Comparison of ENCODE assay signal across 1 cellular context in the genomic region with DNA sequence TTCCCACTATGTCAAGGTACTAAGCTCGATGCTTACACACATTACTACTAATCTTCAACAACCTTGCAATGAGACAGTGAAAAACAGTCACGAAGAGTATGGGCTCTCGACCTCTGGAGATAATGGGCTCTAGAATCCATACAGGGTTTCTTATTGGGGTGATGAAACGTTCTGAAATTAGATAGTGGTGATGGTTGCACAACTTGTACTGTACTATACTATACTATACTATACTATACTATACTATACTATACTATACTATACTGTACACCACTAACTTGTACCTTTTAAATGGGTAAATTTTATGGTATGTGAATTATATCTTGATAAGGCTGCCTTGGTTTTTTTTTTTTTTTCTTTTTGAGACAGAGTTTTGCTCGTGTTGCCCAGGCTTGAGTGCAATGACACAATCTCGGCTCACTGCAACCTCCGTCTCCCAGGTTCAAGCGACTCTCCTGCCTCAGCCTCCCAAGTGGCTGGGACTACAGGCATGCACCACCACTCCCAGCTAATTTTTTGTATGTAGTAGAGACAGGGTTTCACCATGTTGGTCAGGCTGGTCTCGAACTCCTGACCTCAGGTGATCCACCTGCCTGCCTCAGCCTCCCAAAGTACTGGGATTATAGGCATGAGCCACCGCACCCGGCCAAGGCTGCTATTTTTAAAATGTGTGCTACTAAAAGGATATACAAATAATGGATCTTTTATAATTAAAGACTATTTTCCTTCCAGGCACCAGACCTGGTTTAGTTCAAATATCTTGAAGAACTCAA.
TF ChIP-seq lines count a peak whose summit lies in the region.

No MANE protein-coding gene starts in this region.

TF ChIP-seq in HCT116, 20 proteins besides CTCF, POLR2A, EP300 and RAD21:
- 0 out of 2 replicates have a peak, but pooled peaks have one; percentile 37 for TF ChIP-seq CEBPB (IDR thresholded peaks at IDR 0.05; ENCODE audit: low read depth)
